In genomic region chr21:41521489-41522027, GRCh38 we compare ENCODE assay signal across 23 cellular contexts. TPM values are rescaled to one million over a fixed set of nuclear protein-coding genes. Genes with fewer than 3 reads are reported as not detected.
A peak's percentile ranks its signal among the peaks of the same experiment; 100 is the strongest.
DNase-seq lines count a peak whose midpoint lies in the region; ATAC-seq and TF ChIP-seq lines count a peak whose summit lies in the region.
"Had no signal": no experiment of that assay in that cellular context is flagged by ENCODE, and none has a peak within 500 bp of the region (broad histone marks: within the 10 kb centered on the region; RNA-seq: fewer than 3 reads in every experiment).

No MANE protein-coding gene starts in this region.

- no peaks in the 10 kb centered on the region for H3K9me3 ChIP-seq in CD4-positive, alpha-beta memory T cell (ENCODE audit: control insufficient read depth in 1 of 2, low read length in 2 of 2)
- H3K9me3 ChIP-seq in colonic mucosa (no peaks in the 10 kb centered on the region), mucosa of rectum (ENCODE audit: control insufficient read depth in 2 of 2, low read length in 2 of 2) (no peaks in the 10 kb centered on the region)

- H3K9me3 Mint-ChIP-seq in CD4-positive, alpha-beta memory T cell: peaks cover 0 to 3% (median 0%) of the 10 kb centered on the region in 8 donors
- H3K9me3 Mint-ChIP-seq in activated CD4-positive, alpha-beta T cell treated with anti-CD3 and anti-CD28 coated beads for 36 hours (ENCODE audit: low read depth): no peaks in the 10 kb centered on the region

- H3K4me3 Mint-ChIP-seq in CD4-positive, alpha-beta memory T cell: peak overlapping the region in 5 of 8 donors; percentile 20 to 72 (median 40)
- H3K4me3 Mint-ChIP-seq in activated CD4-positive, alpha-beta T cell treated with anti-CD3 and anti-CD28 coated beads for 36 hours: no peak overlapping the region

- POLR2A ChIA-PET in CD4-positive, alpha-beta memory T cell (lab: Charles Lee; ENCODE audit: partially characterized antibody): no interaction called here
- POLR2A ChIA-PET in activated CD4-positive, alpha-beta T cell treated with anti-CD3 and anti-CD28 coated beads for 36 hours (lab: Charles Lee): no interaction called here

- peaks cover 7% of the 10 kb centered on the region for H3K4me1 ChIP-seq in CD4-positive, alpha-beta memory T cell (ENCODE audit: insufficient read depth, low read length)
- peaks cover 3% of the 10 kb centered on the region for H3K4me1 ChIP-seq in colonic mucosa
- peaks cover 27 to 42% of the 10 kb centered on the region in 2 donors for H3K4me1 ChIP-seq in mucosa of rectum (ENCODE audit: control insufficient read depth in 2 of 2, insufficient read depth in 2 of 2, low read length in 2 of 2)
- H3K4me1 ChIP-seq: HAP-1 had no signal

- H3K27me3 Mint-ChIP-seq in CD4-positive, alpha-beta memory T cell: peaks cover 4 to 7% of the 10 kb centered on the region in 2 donors
- peaks cover 6% of the 10 kb centered on the region for H3K27me3 Mint-ChIP-seq in activated CD4-positive, alpha-beta T cell treated with anti-CD3 and anti-CD28 coated beads for 36 hours

- ATAC-seq in activated CD4-positive, alpha-beta T cell treated with anti-CD3 and anti-CD28 coated beads for 36 hours: no peak
- ATAC-seq: K562 had no signal

- H3K4me1 Mint-ChIP-seq in CD4-positive, alpha-beta memory T cell: peaks cover 1 to 18% (median 12%) of the 10 kb centered on the region in 4 donors
- no peaks in the 10 kb centered on the region for H3K4me1 Mint-ChIP-seq in activated CD4-positive, alpha-beta T cell treated with anti-CD3 and anti-CD28 coated beads for 36 hours

- H3K4me3 ChIP-seq in CD4-positive, alpha-beta memory T cell (ENCODE audit: low read length in 2 of 2): no peak overlapping the region
- H3K4me3 ChIP-seq in LNCaP clone FGC (ENCODE audit: low read depth, low read length) (no peak overlapping the region), colonic mucosa (no peak overlapping the region), mucosa of rectum (ENCODE audit: low read length in 2 of 2) (peak overlapping the region; percentile 14 to 34)
- H3K4me3 ChIP-seq: GM23248, HAP-1, K562, Peyer's patch had no signal

- intact Hi-C loops in CD4-positive, alpha-beta memory T cell (cut with micrococcal nuclease): no loop called here
- intact Hi-C loops in colonic mucosa (cut with DNase I): no loop called here
- intact Hi-C loops in activated CD4-positive, alpha-beta T cell treated with anti-CD3 and anti-CD28 coated beads for 36 hours (cut with DNase I, micrococcal nuclease): no loop called here

- TF ChIP-seq CTCF in LNCaP clone FGC (IDR thresholded peaks at IDR 0.05; ENCODE audit: control insufficient read depth, extremely low read depth, insufficient read depth) (no peak), colonic mucosa (IDR thresholded peaks at IDR 0.05) (no peak)

- CTCF ChIA-PET in CD4-positive, alpha-beta memory T cell (lab: Charles Lee; ENCODE audit: partially characterized antibody): no interaction called here
- CTCF ChIA-PET in activated CD4-positive, alpha-beta T cell treated with anti-CD3 and anti-CD28 coated beads for 36 hours (lab: Charles Lee): interaction anchor here (1.0 kb wide), 1 partner anchor 12 kb away, joined by 4 read pairs; no protein-coding TSS in a partner anchor

- no peaks in the 10 kb centered on the region for H3K27me3 ChIP-seq in CD4-positive, alpha-beta memory T cell (ENCODE audit: insufficient read depth, low read length)
- no peaks in the 10 kb centered on the region for H3K27me3 ChIP-seq in colonic mucosa
- no peaks in the 10 kb centered on the region for H3K27me3 ChIP-seq in mucosa of rectum (ENCODE audit: control insufficient read depth in 2 of 2, insufficient read depth in 2 of 2, low read length in 2 of 2)
- H3K27me3 ChIP-seq: Peyer's patch had no signal

- peak in 3 of 5 donors; percentile 7 to 8 (median 7) for DNase-seq in CD4-positive, alpha-beta memory T cell
- DNase-seq in LNCaP clone FGC (ENCODE audit: low read depth) (peak; percentile 96), colonic mucosa (peak; percentile 73), NCI-H510A (lab: John Stamatoyannopoulos, UW) (no peak), DMS114 treated with DMSO at 0.1 percent for 48 hours (lab: John Stamatoyannopoulos, UW; ENCODE audit: unreplicated experiment) (no peak), mucosa of gallbladder (ENCODE audit: low spot score) (no peak)
- no peak for DNase-seq in activated CD4-positive, alpha-beta T cell treated with anti-CD3 and anti-CD28 coated beads for 36 hours
- DNase-seq: ACHN, C1 segment of cervical spinal cord, Caco-2, DMS153, GF-D8, GM23248, NCI-H1105 treated with DMSO at 0.1 percent for 48 hours, NCI-H1694, NCI-H2081 treated with DMSO at 0.1 percent for 48 hours, NCI-H345, NCI-H526, Peyer's patch had no signal

- H3K27ac ChIP-seq in CD4-positive, alpha-beta memory T cell (ENCODE audit: low read depth, low read length): no peak overlapping the region
- H3K27ac ChIP-seq in colonic mucosa (peak overlapping the region; percentile 61), mucosa of rectum (ENCODE audit: low read depth in 2 of 2, low read length in 2 of 2) (peak overlapping the region; percentile 79 to 83)
- H3K27ac ChIP-seq: GM23248 had no signal

- H3K36me3 Mint-ChIP-seq in CD4-positive, alpha-beta memory T cell: no peaks in the 10 kb centered on the region
- H3K36me3 Mint-ChIP-seq in activated CD4-positive, alpha-beta T cell treated with anti-CD3 and anti-CD28 coated beads for 36 hours (ENCODE audit: low read depth): no peaks in the 10 kb centered on the region

- no peaks in the 10 kb centered on the region for H3K36me3 ChIP-seq in CD4-positive, alpha-beta memory T cell (ENCODE audit: insufficient read depth, low read length)
- no peaks in the 10 kb centered on the region for H3K36me3 ChIP-seq in colonic mucosa
- no peaks in the 10 kb centered on the region for H3K36me3 ChIP-seq in mucosa of rectum (ENCODE audit: control insufficient read depth in 2 of 2, insufficient read depth in 2 of 2, low read length in 2 of 2)
- H3K36me3 ChIP-seq: HAP-1, Peyer's patch had no signal

- peak overlapping the region in 1 of 2 donors; percentile 46 for H3K9ac ChIP-seq in colonic mucosa (ENCODE audit: low read depth in 2 of 2, low read length in 2 of 2)
- peak overlapping the region; percentile 8 to 56 for H3K9ac ChIP-seq in mucosa of rectum (ENCODE audit: low read depth in 1 of 2, low read length in 2 of 2)
- H3K9ac ChIP-seq: GM23248 had no signal

- H3K27ac Mint-ChIP-seq in CD4-positive, alpha-beta memory T cell: peak overlapping the region in 4 of 7 donors; percentile 32 to 64 (median 52)
- H3K27ac Mint-ChIP-seq in activated CD4-positive, alpha-beta T cell treated with anti-CD3 and anti-CD28 coated beads for 36 hours: no peak overlapping the region

RNA-seq across cellular contexts. Expression of gene TMPRSS2, which starts 13.6 kb away (rescaled TPM):
- not detected for total RNA-seq in CD4-positive, alpha-beta memory T cell
- not detected for polyA plus RNA-seq in CD4-positive, alpha-beta memory T cell
- total RNA-seq in colonic mucosa (100 to 1,000 TPM; 261 to 408 TPM), mucosa of gallbladder (147 TPM)
- total RNA-seq in activated CD4-positive, alpha-beta T cell treated with anti-CD3 and anti-CD28 coated beads for 36 hours: not detected
- total RNA-seq: GM23248, SK-MEL-5 had no signal
- polyA plus RNA-seq: GM23248, K562 had no signal

Comparison
In these comparisons a context has a peak if more than half of its experiments do, and no peak if none do; other contexts are left out.
1. DNase-seq: peak in CD4-positive, alpha-beta memory T cell (3 of 5), LNCaP clone FGC (single experiment) and colonic mucosa (single experiment); none in NCI-H510A (single experiment), activated CD4-positive, alpha-beta T cell treated with anti-CD3 and anti-CD28 coated beads for 36 hours (single experiment), DMS114 treated with DMSO at 0.1 percent for 48 hours (single experiment) and mucosa of gallbladder (single experiment).
2. H3K4me3 ChIP-seq: peak in mucosa of rectum (2 of 2); none in CD4-positive, alpha-beta memory T cell (0 of 2), LNCaP clone FGC (single experiment) and colonic mucosa (single experiment).
3. RNA of gene TMPRSS2, which starts 13.6 kb away (total RNA-seq): 261 to 408 TPM in colonic mucosa and 147 TPM in mucosa of gallbladder (single experiment); not detected in CD4-positive, alpha-beta memory T cell and not detected in activated CD4-positive, alpha-beta T cell treated with anti-CD3 and anti-CD28 coated beads for 36 hours; every median in the first group is over 100 times any median in the second.